In genomic region chr7:83142365-83142764, GRCh38 we compare ENCODE assay signal across 1 cellular context.
TF ChIP-seq lines count a peak whose summit lies in the region.

No MANE protein-coding gene starts in this region.

TF ChIP-seq in GM23338, 12 proteins besides CTCF, POLR2A, EP300 and RAD21:
- TF ChIP-seq CREB1 (CRISPR knock-in tag; IDR thresholded peaks at IDR 0.05; ENCODE audit: low read depth) (no peak), NANOG (IDR thresholded peaks at IDR 0.05; ENCODE audit: borderline replicate concordance) (peak; percentile 52; the same call in 1 of the 2 replicates)
